Comparison of ENCODE assay signal across 8 cellular contexts in the genomic region with DNA sequence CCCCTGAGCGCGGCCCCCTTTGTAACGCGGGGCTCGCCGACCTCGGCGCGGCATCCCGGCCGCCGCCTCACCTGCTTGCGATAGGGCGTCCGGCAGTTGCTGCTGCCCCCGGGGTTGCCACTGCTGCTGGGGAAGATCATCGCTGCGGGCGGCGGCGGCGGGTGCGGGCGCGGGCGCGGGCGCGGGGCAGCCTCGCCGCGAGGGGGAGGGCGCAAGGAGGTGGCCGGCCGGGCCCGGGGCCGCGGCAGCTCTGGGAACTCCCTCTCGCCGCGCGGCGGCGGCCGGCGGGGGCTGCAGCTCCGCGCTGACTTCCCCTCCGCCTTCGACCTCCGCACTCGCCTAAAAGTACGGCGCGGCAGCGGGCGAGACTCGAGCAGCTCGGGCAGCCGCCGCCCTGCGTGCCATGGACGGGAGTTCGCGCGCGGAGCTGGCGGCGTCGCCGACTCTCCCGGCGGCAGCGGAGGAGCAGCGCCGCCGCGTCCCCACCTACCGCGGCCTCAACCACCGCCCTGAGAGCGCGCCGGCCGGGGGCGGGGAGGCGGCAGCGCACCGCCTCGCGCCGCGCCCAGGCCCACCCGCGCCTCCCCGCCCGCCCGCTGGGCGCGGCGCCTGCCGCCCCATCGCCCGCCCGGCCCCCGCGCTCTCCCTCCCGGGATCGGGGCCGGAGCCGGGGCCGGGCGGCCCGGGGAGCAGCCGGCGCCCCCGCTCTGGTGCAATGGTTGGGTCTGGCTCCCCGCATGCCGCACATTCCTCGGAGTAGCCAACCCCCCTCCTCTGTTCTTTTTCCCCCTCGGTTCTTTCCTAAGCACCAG.
DNase-seq lines count a peak whose midpoint lies in the region; ATAC-seq and TF ChIP-seq lines count a peak whose summit lies in the region.

No MANE protein-coding gene starts in this region.

- POLR2A ChIA-PET in activated CD4-positive, alpha-beta T cell treated with anti-CD3 and anti-CD28 coated beads for 36 hours (lab: Charles Lee): interaction anchor here (0.6 to 1.2 kb wide), 3 partner anchors 10 to 228 kb away, joined by 3 to 8 read pairs (median 3); no protein-coding TSS in a partner anchor

- H3K4me3 Mint-ChIP-seq in activated CD4-positive, alpha-beta T cell treated with anti-CD3 and anti-CD28 coated beads for 36 hours: peak overlapping the region; percentile 85

- no peaks in the 10 kb centered on the region for H3K27me3 Mint-ChIP-seq in activated CD4-positive, alpha-beta T cell treated with anti-CD3 and anti-CD28 coated beads for 36 hours

- H3K27ac Mint-ChIP-seq in activated CD4-positive, alpha-beta T cell treated with anti-CD3 and anti-CD28 coated beads for 36 hours: peak overlapping the region; percentile 98

- H3K36me3 ChIP-seq in H7 (replicated peaks; ENCODE audit: control insufficient read depth, insufficient read depth, low read length) (no peaks in the 10 kb centered on the region), MG63 (peaks cover 10% of the 10 kb centered on the region)

- intact Hi-C loops in activated CD4-positive, alpha-beta T cell treated with anti-CD3 and anti-CD28 coated beads for 36 hours (cut with DNase I, micrococcal nuclease): loop anchor here (2.0 to 10.0 kb wide), 11 partner anchors 21 to 1123 kb away; a partner anchor contains a TSS
- intact Hi-C loops in lower leg skin (cut with DNase I; ENCODE audit: low total_unique reads): no loop called here

- no peak for TF ChIP-seq POLR2A in lower leg skin (IDR thresholded peaks at IDR 0.05)

- no peaks in the 10 kb centered on the region for H3K9me3 Mint-ChIP-seq in activated CD4-positive, alpha-beta T cell treated with anti-CD3 and anti-CD28 coated beads for 36 hours (ENCODE audit: low read depth)

- peak; percentile 30 for ATAC-seq in activated CD4-positive, alpha-beta T cell treated with anti-CD3 and anti-CD28 coated beads for 36 hours

- TF ChIP-seq CTCF in GM12864 (IDR thresholded peaks at IDR 0.05; ENCODE audit: low read depth, low read length, missing control alignments) (no peak), lower leg skin (IDR thresholded peaks at IDR 0.05) (no peak)

- H3K4me3 ChIP-seq in GM12864 (ENCODE audit: low read depth, low read length) (peak overlapping the region; percentile 56), H7 (ENCODE audit: insufficient read depth, low read depth, low read length) (peak overlapping the region; percentile 68), MG63 (peak overlapping the region; percentile 77), lower leg skin (ENCODE audit: low read depth, poor library complexity, severe bottlenecking) (peak overlapping the region; percentile 81)

- DNase-seq in GM12864 (ENCODE audit: low read depth) (no peak), H7 (peak; percentile 87), MG63 (peak; percentile 75), dedifferentiated amniotic fluid mesenchymal stem cell (ENCODE audit: extremely low spot score) (peak; percentile 44), lower leg skin (ENCODE audit: low spot score in 2 of 2) (peak in 1 of 2 donors; percentile 90), HuH-7.5 (ENCODE audit: low spot score) (no peak)
- peak; percentile 68 for DNase-seq in activated CD4-positive, alpha-beta T cell treated with anti-CD3 and anti-CD28 coated beads for 36 hours
- peak; percentile 57 for DNase-seq in stimulated activated CD8-positive, alpha-beta memory T cell treated with anti-CD3 and anti-CD28 coated beads, Interleukin-12 subunit alpha, Interleukin-12 subunit beta, amount 100 ng/mL, for 4 hours (ENCODE audit: low read depth)

- H3K9me3 ChIP-seq in MG63: no peaks in the 10 kb centered on the region

- H3K4me1 Mint-ChIP-seq in activated CD4-positive, alpha-beta T cell treated with anti-CD3 and anti-CD28 coated beads for 36 hours: peaks cover 79% of the 10 kb centered on the region

- CTCF ChIA-PET in activated CD4-positive, alpha-beta T cell treated with anti-CD3 and anti-CD28 coated beads for 36 hours (lab: Charles Lee): interaction anchor here (1.1 to 1.6 kb wide), 3 partner anchors 10 to 84 kb away, joined by 3 to 5 read pairs (median 5); no protein-coding TSS in a partner anchor

- peaks cover 2% of the 10 kb centered on the region; the same call in 1 of the 2 replicates for H3K27me3 ChIP-seq in H7 (ENCODE audit: control insufficient read depth, insufficient read depth, low read length)
- H3K27me3 ChIP-seq in MG63: no peaks in the 10 kb centered on the region

- peaks cover 6% of the 10 kb centered on the region for H3K36me3 Mint-ChIP-seq in activated CD4-positive, alpha-beta T cell treated with anti-CD3 and anti-CD28 coated beads for 36 hours (ENCODE audit: low read depth)

- 0 to 1% methylated on average over 39 to 43 of the region's 121 CpGs for WGBS in lower leg skin, 2 donors

Comparison
In these comparisons a context has a peak if more than half of its experiments do, and no peak if none do; other contexts are left out.
1. DNase-seq: peak in H7 (single experiment), MG63 (single experiment), activated CD4-positive, alpha-beta T cell treated with anti-CD3 and anti-CD28 coated beads for 36 hours (single experiment), dedifferentiated amniotic fluid mesenchymal stem cell (single experiment) and stimulated activated CD8-positive, alpha-beta memory T cell treated with anti-CD3 and anti-CD28 coated beads, Interleukin-12 subunit alpha, Interleukin-12 subunit beta, amount 100 ng/mL, for 4 hours (single experiment); none in GM12864 (single experiment) and HuH-7.5 (single experiment).
2. Peak in every context shown above with its lines, with median percentiles within 50 percentile points of each other: H3K4me3 ChIP-seq.